In the genomic region with DNA sequence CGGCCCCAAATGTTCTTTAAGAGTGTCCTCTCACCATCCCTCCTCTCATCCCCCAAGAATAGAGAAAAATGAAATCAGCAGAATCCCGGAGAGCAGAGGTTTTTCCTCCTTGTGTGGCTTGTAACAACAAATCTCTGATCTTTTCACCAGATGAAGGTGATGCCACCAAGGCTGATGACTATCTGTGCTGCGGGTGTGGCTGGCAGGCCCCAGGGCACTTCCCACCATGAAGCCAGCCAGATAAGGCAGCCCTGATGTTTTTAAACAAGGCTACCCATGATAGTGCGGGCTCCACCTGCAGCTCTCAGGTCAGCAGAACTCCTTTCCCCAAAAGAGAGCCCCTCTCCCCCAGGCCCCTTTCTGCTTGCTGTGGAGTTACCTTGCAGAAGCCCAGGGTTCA, we compare ENCODE assay signal across 14 cellular contexts. TPM values are rescaled to one million over a fixed set of nuclear protein-coding genes. Genes with fewer than 3 reads are reported as not detected.
DNase-seq lines count a peak whose midpoint lies in the region; ATAC-seq lines count a peak whose summit lies in the region.
"Had no signal": no experiment of that assay in that cellular context is flagged by ENCODE, and none has a peak within 500 bp of the region (broad histone marks: within the 10 kb centered on the region; RNA-seq: fewer than 3 reads in every experiment).

No MANE protein-coding gene starts in this region.

- no peaks in the 10 kb centered on the region for H3K36me3 ChIP-seq in naive thymus-derived CD4-positive, alpha-beta T cell (ENCODE audit: control insufficient read depth in 2 of 3, insufficient read depth in 3 of 3, low read length in 3 of 3)

- H3K27me3 Mint-ChIP-seq in T-helper 2 cell treated with Interferon-gamma antibody and Interleukin-4, amounts not matched to agents 5 μg/mL and 100 μg/mL, for 36 hours (ENCODE audit: low read depth): peaks cover 10% of the 10 kb centered on the region
- peaks cover 0 to 16% (median 0%) of the 10 kb centered on the region in 5 donors for H3K27me3 Mint-ChIP-seq in naive thymus-derived CD4-positive, alpha-beta T cell

- CTCF ChIA-PET in naive thymus-derived CD4-positive, alpha-beta T cell (lab: Charles Lee): interaction anchor here (1.3 to 3.8 kb wide), 5 partner anchors 26 to 346 kb away, joined by 4 to 26 read pairs (median 5); no protein-coding TSS in a partner anchor

- no peak overlapping the region for H3K4me3 ChIP-seq in naive thymus-derived CD4-positive, alpha-beta T cell (ENCODE audit: low read length)
- H3K4me3 ChIP-seq: GM12878 had no signal

- peak; percentile 74 for ATAC-seq in naive thymus-derived CD4-positive, alpha-beta T cell
- ATAC-seq in left ventricle myocardium superior: no peak
- ATAC-seq: GM12878 had no signal

- no peaks in the 10 kb centered on the region for H3K9me3 ChIP-seq in naive thymus-derived CD4-positive, alpha-beta T cell (ENCODE audit: control insufficient read depth in 2 of 3, low read length in 3 of 3)
- H3K9me3 ChIP-seq: Caco-2 had no signal

- POLR2A ChIA-PET in naive thymus-derived CD4-positive, alpha-beta T cell (lab: Charles Lee): interaction anchor here (1.0 to 2.4 kb wide), 4 partner anchors 18 to 34 kb away, joined by 3 to 12 read pairs (median 4); no protein-coding TSS in a partner anchor

- no peak overlapping the region for H3K27ac ChIP-seq in naive thymus-derived CD4-positive, alpha-beta T cell (ENCODE audit: low read depth, low read length)
- H3K27ac ChIP-seq: C4-2B had no signal

- peaks cover 3% of the 10 kb centered on the region for H3K36me3 Mint-ChIP-seq in T-helper 2 cell treated with Interferon-gamma antibody and Interleukin-4, amounts not matched to agents 5 μg/mL and 100 μg/mL, for 36 hours (ENCODE audit: low read depth)
- peaks cover 0 to 8% (median 3%) of the 10 kb centered on the region in 5 donors for H3K36me3 Mint-ChIP-seq in naive thymus-derived CD4-positive, alpha-beta T cell

- H3K4me3 Mint-ChIP-seq in T-helper 2 cell treated with Interferon-gamma antibody and Interleukin-4, amounts not matched to agents 5 μg/mL and 100 μg/mL, for 36 hours: peak overlapping the region; percentile 8
- peak overlapping the region in 7 of 10 donors; percentile 4 to 81 (median 52) for H3K4me3 Mint-ChIP-seq in naive thymus-derived CD4-positive, alpha-beta T cell

- H3K27ac Mint-ChIP-seq in T-helper 2 cell treated with Interferon-gamma antibody and Interleukin-4, amounts not matched to agents 5 μg/mL and 100 μg/mL, for 36 hours: no peak overlapping the region
- H3K27ac Mint-ChIP-seq in naive thymus-derived CD4-positive, alpha-beta T cell: peak overlapping the region in 7 of 9 donors; percentile 48 to 89 (median 64)

- H3K9me3 Mint-ChIP-seq in T-helper 2 cell treated with Interferon-gamma antibody and Interleukin-4, amounts not matched to agents 5 μg/mL and 100 μg/mL, for 36 hours: peaks cover 4% of the 10 kb centered on the region
- H3K9me3 Mint-ChIP-seq in naive thymus-derived CD4-positive, alpha-beta T cell: peaks cover 0 to 7% (median 2%) of the 10 kb centered on the region in 11 donors

- H3K27me3 ChIP-seq in naive thymus-derived CD4-positive, alpha-beta T cell (ENCODE audit: control insufficient read depth in 2 of 2, insufficient read depth in 2 of 2, low read length in 2 of 2): no peaks in the 10 kb centered on the region

- H3K4me1 ChIP-seq in naive thymus-derived CD4-positive, alpha-beta T cell (ENCODE audit: control insufficient read depth in 2 of 2, insufficient read depth in 2 of 2, low read length in 2 of 2): peaks cover 0 to 46% of the 10 kb centered on the region in 2 donors

- peak; percentile 9 for DNase-seq in activated naive CD4-positive, alpha-beta T cell treated with Interleukin-2 at 50 U/mL for 16 hours
- no peak for DNase-seq in activated naive CD4-positive, alpha-beta T cell treated with anti-CD3 and anti-CD28 coated beads, Interleukin-2, amount 50 U/mL, for 16 hours
- DNase-seq in T-helper 2 cell treated with Interferon-gamma antibody and Interleukin-4, amounts not matched to agents 5 μg/mL and 100 μg/mL, for 36 hours (ENCODE audit: low spot score): peak; percentile 15
- peak in 4 of 9 donors; percentile 17 to 50 (median 29) for DNase-seq in naive thymus-derived CD4-positive, alpha-beta T cell
- DNase-seq in left ventricle myocardium superior (no peak), GM03348 (ENCODE audit: low spot score) (no peak)
- no peak for DNase-seq in activated CD8-positive, alpha-beta memory T cell treated with anti-CD3 and anti-CD28 coated beads, Interleukin-2, amount 50 U/mL, for 48 hours
- DNase-seq: Caco-2, GOT3, NCI-H187 treated with DMSO at 0.1 percent for 48 hours, RPMI8226, SIG-M5 had no signal

- intact Hi-C loops in naive thymus-derived CD4-positive, alpha-beta T cell (cut with micrococcal nuclease): no loop called here
- intact Hi-C loops in left ventricle myocardium superior (cut with micrococcal nuclease): no loop called here

- peaks cover 49% of the 10 kb centered on the region for H3K4me1 Mint-ChIP-seq in T-helper 2 cell treated with Interferon-gamma antibody and Interleukin-4, amounts not matched to agents 5 μg/mL and 100 μg/mL, for 36 hours (ENCODE audit: low read depth)
- H3K4me1 Mint-ChIP-seq in naive thymus-derived CD4-positive, alpha-beta T cell: peaks cover 29 to 81% (median 74%) of the 10 kb centered on the region in 7 donors

RNA-seq across cellular contexts. Expression of gene PARP11, which starts 58.0 kb away (rescaled TPM):
- 10 to 100 TPM; 21.5 to 37.4 (median 35.1) TPM for total RNA-seq in naive thymus-derived CD4-positive, alpha-beta T cell
- polyA plus RNA-seq in naive thymus-derived CD4-positive, alpha-beta T cell: 10 to 100 TPM in 1 of 2 donors, 1 to 10 TPM in 1; 7.2 to 10.6 TPM
- total RNA-seq in left ventricle myocardium superior: 5.0 TPM

Comparison
In these comparisons a context has a peak if more than half of its experiments do, and no peak if none do; other contexts are left out.
1. DNase-seq: peak in activated naive CD4-positive, alpha-beta T cell treated with Interleukin-2 at 50 U/mL for 16 hours (single experiment) and T-helper 2 cell treated with Interferon-gamma antibody and Interleukin-4, amounts not matched to agents 5 μg/mL and 100 μg/mL, for 36 hours (single experiment); none in activated naive CD4-positive, alpha-beta T cell treated with anti-CD3 and anti-CD28 coated beads, Interleukin-2, amount 50 U/mL, for 16 hours (single experiment), left ventricle myocardium superior (single experiment), activated CD8-positive, alpha-beta memory T cell treated with anti-CD3 and anti-CD28 coated beads, Interleukin-2, amount 50 U/mL, for 48 hours (single experiment) and GM03348 (single experiment).